ENCODE assay signal across 8 cellular contexts in the genomic region with DNA sequence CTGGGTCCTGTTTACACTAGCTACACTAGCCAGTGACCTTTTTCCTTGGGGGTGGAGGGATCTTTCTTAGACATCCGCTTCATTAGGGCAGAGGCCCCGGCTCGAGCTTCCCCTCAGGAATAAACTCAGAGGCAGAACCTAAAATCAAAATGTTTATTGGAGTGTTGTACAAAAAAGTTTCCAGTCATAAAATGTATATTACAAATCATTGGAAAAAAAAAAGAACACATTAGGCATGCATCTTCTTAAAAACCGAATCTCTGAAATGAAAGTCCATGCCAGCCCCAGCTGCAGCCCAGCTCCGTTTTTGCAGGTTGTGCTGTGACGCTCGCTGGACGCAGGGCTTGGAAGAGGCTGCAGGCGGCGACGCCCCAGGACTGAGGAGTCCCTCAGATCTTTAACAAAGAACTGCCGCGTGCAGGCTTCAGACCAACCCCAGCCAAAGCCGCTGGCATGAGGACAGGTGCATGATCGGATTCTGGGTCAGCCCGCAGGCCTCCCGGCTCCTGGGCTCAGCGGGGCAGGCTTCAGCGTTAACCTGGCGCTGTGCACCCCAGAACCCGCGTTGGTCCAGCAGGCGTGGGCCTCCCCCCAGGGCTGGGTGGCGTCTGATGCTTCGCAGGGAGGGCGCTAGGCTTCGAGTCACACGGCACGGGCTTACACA. TPM values are rescaled to one million over a fixed set of nuclear protein-coding genes. Genes with fewer than 3 reads are reported as not detected.
DNase-seq lines count a peak whose midpoint lies in the region; ATAC-seq, FAIRE-seq and TF ChIP-seq lines count a peak whose summit lies in the region.

No MANE protein-coding gene starts in this region.

- peaks cover 24% of the 10 kb centered on the region for H3K4me1 ChIP-seq in mucosa of stomach (ENCODE audit: control insufficient read depth, insufficient read depth, low read length)

- no peak for ATAC-seq in GM18520 (IDR thresholded peaks at IDR 0.05; ENCODE audit: unreplicated experiment)

- peak; percentile 48 for FAIRE-seq in endometrium (lab: Jason Lieb, UNC)
- FAIRE-seq in H54 (lab: Jason Lieb, UNC), result no peak

- H3K9ac ChIP-seq in mucosa of stomach (ENCODE audit: low read length), result peak overlapping the region; percentile 92

- DNase-seq in NCI-H2029 (lab: John Stamatoyannopoulos, UW) (peak; percentile 37), NCI-H2029 treated with DMSO at 0.1 percent for 48 hours (lab: John Stamatoyannopoulos, UW) (no peak), RPMI7951 (ENCODE audit: low read depth) (peak; percentile 40), H54 (ENCODE audit: insufficient read length, low spot score) (no peak), occipital lobe (lab: John Stamatoyannopoulos, UW) (no peak)

- no peak for TF ChIP-seq POLR2A in H54 (IDR thresholded peaks at IDR 0.05; ENCODE audit: low read depth, low read length)

- H3K4me3 ChIP-seq in mucosa of stomach (ENCODE audit: low read length), result peak overlapping the region; percentile 93

- H3K36me3 ChIP-seq in mucosa of stomach (ENCODE audit: control insufficient read depth, insufficient read depth, low read length), result no peaks in the 10 kb centered on the region

- no peaks in the 10 kb centered on the region for H3K9me3 ChIP-seq in mucosa of stomach (ENCODE audit: control insufficient read depth, low read length)

- H3K27me3 ChIP-seq in mucosa of stomach (ENCODE audit: control insufficient read depth, insufficient read depth, low read length), result no peaks in the 10 kb centered on the region

RNA-seq across cellular contexts. Expression of a gene that starts 0.8 kb away (rescaled TPM):
- total RNA-seq in RPMI7951 (2014; rRNA removed; shearing (Covaris generic)), result 47.9 and 71.4 TPM in 2 replicates
- total RNA-seq in occipital lobe, result 16.2 TPM

RNA-seq across cellular contexts. Expression of a gene that starts 28.6 kb away (rescaled TPM):
- total RNA-seq in RPMI7951 (2014; rRNA removed; shearing (Covaris generic)), result 63.8 and 108 TPM in 2 replicates
- total RNA-seq in occipital lobe, result 36.2 TPM

RNA-seq across cellular contexts. Expression of a gene that starts 47.8 kb away (rescaled TPM):
- 23.5 and 28.4 TPM in 2 replicates for total RNA-seq in RPMI7951 (2014; rRNA removed; shearing (Covaris generic))
- total RNA-seq in occipital lobe, result 4.7 TPM

Comparison
In these comparisons a context has a peak if more than half of its experiments do, and no peak if none do; other contexts are left out.
1. DNase-seq: peak in NCI-H2029 (single experiment) and RPMI7951 (single experiment); none in NCI-H2029 treated with DMSO at 0.1 percent for 48 hours (single experiment), H54 (single experiment) and occipital lobe (single experiment).